ENCODE assay signal across 17 cellular contexts in genomic region chr15:42696626-42697025, GRCh38. TPM values are rescaled to one million over a fixed set of nuclear protein-coding genes. Genes with fewer than 3 reads are reported as not detected.
DNase-seq lines count a peak whose midpoint lies in the region; ATAC-seq, FAIRE-seq and TF ChIP-seq lines count a peak whose summit lies in the region.
"Had no signal": no experiment of that assay in that cellular context is flagged by ENCODE, and none has a peak within 500 bp of the region (broad histone marks: within the 10 kb centered on the region; RNA-seq: fewer than 3 reads in every experiment).

No MANE protein-coding gene starts in this region.

- H3K36me3 Mint-ChIP-seq in activated T-cell treated with anti-CD3 and anti-CD28 coated beads, Interleukin-2, amount 50 U/mL, for 24 hours (ENCODE audit: low read depth), result peaks cover 11% of the 10 kb centered on the region
- no peaks in the 10 kb centered on the region for H3K36me3 Mint-ChIP-seq in activated T-cell treated with anti-CD3 and anti-CD28 coated beads, Interleukin-2, amount 50 U/mL, for 72 hours (ENCODE audit: insufficient read depth in 2 of 2)
- peaks cover 43% of the 10 kb centered on the region for H3K36me3 Mint-ChIP-seq in neural progenitor cell

- no peak overlapping the region for H3K4ac ChIP-seq in trophoblast cell (ENCODE audit: low read depth, low read length)

- H4K91ac ChIP-seq in trophoblast cell (ENCODE audit: low read depth, low read length), result no peak overlapping the region

- no peaks in the 10 kb centered on the region for H3F3A ChIP-seq in neural progenitor cell (ENCODE audit: low read depth)

- no peak overlapping the region for H3K4me3 Mint-ChIP-seq in activated T-cell treated with anti-CD3 and anti-CD28 coated beads, Interleukin-2, amount 50 U/mL, for 24 hours
- H3K4me3 Mint-ChIP-seq in activated T-cell treated with anti-CD3 and anti-CD28 coated beads, Interleukin-2, amount 50 U/mL, for 72 hours, result no peak overlapping the region
- H3K4me3 Mint-ChIP-seq in neural progenitor cell, result no peak overlapping the region
- H3K4me3 Mint-ChIP-seq: B cell; CD4-positive, alpha-beta memory T cell; GM23338 had no signal

- peaks cover under 1% of the 10 kb centered on the region for H3K4me1 Mint-ChIP-seq in activated T-cell treated with anti-CD3 and anti-CD28 coated beads, Interleukin-2, amount 50 U/mL, for 24 hours (ENCODE audit: low read depth)
- peaks cover 3% of the 10 kb centered on the region for H3K4me1 Mint-ChIP-seq in activated T-cell treated with anti-CD3 and anti-CD28 coated beads, Interleukin-2, amount 50 U/mL, for 72 hours (ENCODE audit: low read depth)
- no peaks in the 10 kb centered on the region for H3K4me1 Mint-ChIP-seq in neural progenitor cell
- H3K4me1 Mint-ChIP-seq: B cell; CD4-positive, alpha-beta memory T cell; GM23338 had no signal

- H3K4me2 ChIP-seq in neural progenitor cell (no peak overlapping the region), trophoblast cell (ENCODE audit: low read length) (no peak overlapping the region)
- H3K4me2 ChIP-seq: GM23338 had no signal

- H3K27ac ChIP-seq in neural progenitor cell (peak overlapping the region; percentile 17), trophoblast cell (ENCODE audit: low read depth, low read length) (no peak overlapping the region)
- H3K27ac ChIP-seq: C4-2B had no signal

- no peaks in the 10 kb centered on the region for H3K79me2 ChIP-seq in neural progenitor cell (ENCODE audit: low read depth)
- H3K79me2 ChIP-seq in trophoblast cell (ENCODE audit: control insufficient read depth, insufficient read depth, low read length, poor library complexity), result no peaks in the 10 kb centered on the region

- no peaks in the 10 kb centered on the region for H3K79me1 ChIP-seq in trophoblast cell (ENCODE audit: low read length)

- no peaks in the 10 kb centered on the region for H4K20me1 ChIP-seq in neural progenitor cell (ENCODE audit: low read depth)

- H3K27me3 ChIP-seq in bronchial epithelial cell (ENCODE audit: control insufficient read depth, insufficient read depth, low read length) (no peaks in the 10 kb centered on the region), neural progenitor cell (no peaks in the 10 kb centered on the region), trophoblast cell (ENCODE audit: insufficient read depth, low read length) (no peaks in the 10 kb centered on the region)

- FAIRE-seq in bronchial epithelial cell (lab: Jason Lieb, UNC), result peak; percentile 40
- FAIRE-seq: D721Med had no signal

- H2AFZ ChIP-seq in neural progenitor cell (replicated peaks), result no peak overlapping the region
- no peak overlapping the region for H2AFZ ChIP-seq in trophoblast cell (ENCODE audit: insufficient read depth, low read length, poor library complexity)
- H2AFZ ChIP-seq: GM23338 had no signal

- H3K9me3 Mint-ChIP-seq in activated T-cell treated with anti-CD3 and anti-CD28 coated beads, Interleukin-2, amount 50 U/mL, for 24 hours, result no peaks in the 10 kb centered on the region
- no peaks in the 10 kb centered on the region for H3K9me3 Mint-ChIP-seq in activated T-cell treated with anti-CD3 and anti-CD28 coated beads, Interleukin-2, amount 50 U/mL, for 72 hours
- peaks cover 14% of the 10 kb centered on the region for H3K9me3 Mint-ChIP-seq in neural progenitor cell
- H3K9me3 Mint-ChIP-seq: CD4-positive, alpha-beta memory T cell; GM23338 had no signal

- H4K12ac ChIP-seq in trophoblast cell (ENCODE audit: low read depth, low read length), result no peak overlapping the region

- no peaks in the 10 kb centered on the region for H3K4me1 ChIP-seq in neural progenitor cell
- peaks cover 1 to 4% of the 10 kb centered on the region in 2 experiments for H3K4me1 ChIP-seq in trophoblast cell (ENCODE audit: control insufficient read depth in 1 of 2, insufficient read depth in 2 of 2, low read length in 2 of 2)

- H3K27ac Mint-ChIP-seq in activated T-cell treated with anti-CD3 and anti-CD28 coated beads, Interleukin-2, amount 50 U/mL, for 24 hours, result peak overlapping the region; percentile 1
- no peak overlapping the region for H3K27ac Mint-ChIP-seq in activated T-cell treated with anti-CD3 and anti-CD28 coated beads, Interleukin-2, amount 50 U/mL, for 72 hours
- H3K27ac Mint-ChIP-seq in neural progenitor cell, result no peak overlapping the region
- H3K27ac Mint-ChIP-seq: B cell, GM23338 had no signal

- TF ChIP-seq CTCF in bronchial epithelial cell (IDR thresholded peaks at IDR 0.05; ENCODE audit: insufficient read depth, low read length, severe bottlenecking) (no peak), neural progenitor cell (IDR thresholded peaks at IDR 0.05) (no peak)

- no peak overlapping the region for H2AK5ac ChIP-seq in trophoblast cell (ENCODE audit: low read length)

- H4K8ac ChIP-seq in trophoblast cell (ENCODE audit: low read depth, low read length), result no peak overlapping the region

- H3K36me3 ChIP-seq in bronchial epithelial cell (ENCODE audit: control insufficient read depth, insufficient read depth, low read length) (no peaks in the 10 kb centered on the region), neural progenitor cell (no peaks in the 10 kb centered on the region), trophoblast cell (ENCODE audit: control insufficient read depth in 1 of 2, insufficient read depth in 2 of 2, low read length in 2 of 2) (no peaks in the 10 kb centered on the region)

- no peaks in the 10 kb centered on the region for H3K27me3 Mint-ChIP-seq in activated T-cell treated with anti-CD3 and anti-CD28 coated beads, Interleukin-2, amount 50 U/mL, for 24 hours
- H3K27me3 Mint-ChIP-seq in activated T-cell treated with anti-CD3 and anti-CD28 coated beads, Interleukin-2, amount 50 U/mL, for 72 hours (ENCODE audit: low read depth), result no peaks in the 10 kb centered on the region
- peaks cover 5% of the 10 kb centered on the region for H3K27me3 Mint-ChIP-seq in neural progenitor cell (ENCODE audit: insufficient read depth, low read depth)
- H3K27me3 Mint-ChIP-seq: B cell; CD4-positive, alpha-beta memory T cell had no signal

- H3K4me3 ChIP-seq in bronchial epithelial cell (ENCODE audit: low read depth, low read length) (no peak overlapping the region), neural progenitor cell (no peak overlapping the region), trophoblast cell (ENCODE audit: low read depth, low read length) (no peak overlapping the region)
- H3K4me3 ChIP-seq: GM23338 had no signal

- H3K14ac ChIP-seq in trophoblast cell (ENCODE audit: low read length), result no peak overlapping the region

- no peak overlapping the region for H3K18ac ChIP-seq in trophoblast cell (ENCODE audit: low read length)

- WGBS in trophoblast cell (ENCODE audit: extremely low coverage, insufficient coverage, insufficient read length), result no CpG with 5 or more reads among the region's 5 CpGs

- H2BK5ac ChIP-seq in trophoblast cell (ENCODE audit: low read depth, low read length, poor library complexity), result no peak overlapping the region

- no peak overlapping the region for H2BK12ac ChIP-seq in trophoblast cell (ENCODE audit: low read length)

- H3K9ac ChIP-seq in neural progenitor cell, result no peak overlapping the region
- no peak overlapping the region for H3K9ac ChIP-seq in trophoblast cell (ENCODE audit: low read length)

- no peak overlapping the region for H2BK120ac ChIP-seq in trophoblast cell (ENCODE audit: insufficient read depth, low read length, poor library complexity)

- DNase-seq in activated T-cell treated with anti-CD3 and anti-CD28 coated beads, Interleukin-2, amount 50 U/mL, for 24 hours, result no peak
- DNase-seq in activated T-cell treated with anti-CD3 and anti-CD28 coated beads, Interleukin-2, amount 50 U/mL, for 72 hours, result no peak
- no peak for DNase-seq in bronchial epithelial cell (ENCODE audit: low read depth)
- no peak for DNase-seq in neural progenitor cell (ENCODE audit: low spot score)
- DNase-seq in trophoblast cell, result no peak
- DNase-seq: 8988T; CD4-positive, alpha-beta memory T cell; COR-L47; DMS153; GF-D8; H7 had no signal

- no peak for ATAC-seq in activated T-cell treated with anti-CD3 and anti-CD28 coated beads, Interleukin-2, amount 50 U/mL, for 72 hours (replicated peaks in 1 of 2)
- ATAC-seq in GM21367 (IDR thresholded peaks at IDR 0.05; ENCODE audit: unreplicated experiment), result no peak
- ATAC-seq in GM19395 (IDR thresholded peaks at IDR 0.05; ENCODE audit: unreplicated experiment), result no peak
- ATAC-seq: GM23338 had no signal

- H3K23ac ChIP-seq in trophoblast cell (ENCODE audit: low read length), result no peak overlapping the region

- H3K9me3 ChIP-seq in neural progenitor cell (ENCODE audit: low read depth) (no peaks in the 10 kb centered on the region), trophoblast cell (ENCODE audit: insufficient read depth, low read depth, low read length) (no peaks in the 10 kb centered on the region)

RNA-seq across cellular contexts. Expression of gene CDAN1, which starts 40.3 kb away (rescaled TPM):
- 10 to 100 TPM; 18.2 to 26.0 TPM for total RNA-seq in activated T-cell treated with anti-CD3 and anti-CD28 coated beads, Interleukin-2, amount 50 U/mL, for 72 hours
- total RNA-seq in bronchial epithelial cell (8.7 and 9.0 TPM in 2 replicates), neural progenitor cell (ENCODE audit: low replicate concordance) (18.7 and 20.2 TPM in 2 replicates)
- 7.8 and 8.2 TPM in 2 replicates for polyA plus RNA-seq in trophoblast cell (2013)
